7 cellular contexts compared by ENCODE assay signal in genomic region chr12:6336079-6336858, GRCh38. TPM values are rescaled to one million over a fixed set of nuclear protein-coding genes. Genes with fewer than 3 reads are reported as not detected.
DNase-seq lines count a peak whose midpoint lies in the region; ATAC-seq and TF ChIP-seq lines count a peak whose summit lies in the region.

No MANE protein-coding gene starts in this region.

- no peak for TF ChIP-seq CTCF in GM13976 (IDR thresholded peaks at IDR 0.05; ENCODE audit: borderline replicate concordance, control extremely low read depth, extremely low read depth, insufficient read depth, missing control alignments)

- in situ Hi-C loops in GM13976 (cut with MboI; ENCODE audit: low sequenced_read_pairs, unreplicated experiment), result no loop called here
- in situ Hi-C loops in T47D (cut with HindIII; ENCODE audit: low pct_unique_long_range_greater_than_20kb, low sequenced_read_pairs), result no loop called here

- peak; percentile 63 for DNase-seq in GM13976 (ENCODE audit: low spot score)
- peak; percentile 99 for DNase-seq in M059J (ENCODE audit: low read depth)
- peak; percentile 98 for DNase-seq in SW480 (ENCODE audit: low spot score)
- DNase-seq in T47D (ENCODE audit: low read depth in 1 of 2, low spot score in 1 of 2), result peak; percentile 50 to 89
- peak; percentile 96 for DNase-seq in iPS DF 4.7 (ENCODE audit: extremely low read depth, low spot score)
- DNase-seq in retina, result peak; percentile 79

- ATAC-seq in HG03439 (IDR thresholded peaks at IDR 0.05; ENCODE audit: unreplicated experiment), result no peak

RNA-seq across cellular contexts. Expression of gene TNFRSF1A, which starts 5.6 kb away (rescaled TPM):
- total RNA-seq in M059J (2014; rRNA removed; shearing (Covaris generic)), result 180 and 233 TPM in 2 replicates

RNA-seq across cellular contexts. Expression of gene PLEKHG6, which starts 25.8 kb away (rescaled TPM):
- total RNA-seq in M059J (2014; rRNA removed; shearing (Covaris generic)), result 0.05 TPM in 1 of 2 replicates, not detected in the other

RNA-seq across cellular contexts. Expression of gene SCNN1A, which starts 39.1 kb away (rescaled TPM):
- total RNA-seq in M059J (2014; rRNA removed; shearing (Covaris generic)), result 1.5 and 4.5 TPM in 2 replicates

RNA-seq across cellular contexts. Expression of gene LTBR, which starts 47.7 kb away (rescaled TPM):
- total RNA-seq in M059J (2014; rRNA removed; shearing (Covaris generic)), result 0.34 and 0.49 TPM in 2 replicates
